Comparison of ENCODE assay signal across 19 cellular contexts in the genomic region with DNA sequence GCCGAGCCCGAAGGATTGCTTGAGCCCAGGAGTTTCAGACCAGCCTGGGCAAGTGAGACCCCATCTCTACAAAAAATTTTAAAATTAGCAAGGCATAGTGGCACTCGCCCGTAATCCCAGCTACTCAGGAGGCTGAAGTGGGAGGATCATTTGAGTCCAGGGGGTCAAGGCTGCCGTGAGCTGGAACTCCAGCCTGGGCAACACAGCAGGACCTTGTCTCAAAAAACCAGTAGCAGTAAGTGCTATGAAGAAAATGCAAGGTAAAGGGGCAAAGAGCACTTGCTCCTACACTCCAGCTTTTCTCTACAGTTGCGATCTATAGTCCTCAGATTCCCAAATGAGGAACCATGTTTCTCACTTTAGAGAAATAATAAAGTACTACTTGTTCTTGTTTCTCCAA. TPM values are rescaled to one million over a fixed set of nuclear protein-coding genes. Genes with fewer than 3 reads are reported as not detected.
DNase-seq lines count a peak whose midpoint lies in the region; ATAC-seq and TF ChIP-seq lines count a peak whose summit lies in the region.
"Had no signal": no experiment of that assay in that cellular context is flagged by ENCODE, and none has a peak within 500 bp of the region (broad histone marks: within the 10 kb centered on the region; RNA-seq: fewer than 3 reads in every experiment).

No MANE protein-coding gene starts in this region.

- peaks cover 38% of the 10 kb centered on the region; the same call in 1 of the 2 replicates for H3F3A ChIP-seq in PC-9 (ENCODE audit: insufficient read depth, low read depth)

- TF ChIP-seq CTCF in PC-9 (conservative IDR thresholded peaks at IDR 0.05) = no peak
- no peak for TF ChIP-seq CTCF in parathyroid adenoma (IDR thresholded peaks at IDR 0.05)
- no peak for TF ChIP-seq CTCF in natural killer cell (IDR thresholded peaks at IDR 0.05)

- H3K9ac ChIP-seq in parathyroid adenoma = no peak overlapping the region

- H3K36me3 Mint-ChIP-seq in activated CD8-positive, alpha-beta memory T cell treated with anti-CD3 and anti-CD28 coated beads, Interleukin-2, amount 10 ng/mL, durations not matched to agents 7 days and 5 days = peaks cover 27% of the 10 kb centered on the region
- H3K36me3 Mint-ChIP-seq in CD8-positive, alpha-beta memory T cell = peaks cover 9 to 32% (median 19%) of the 10 kb centered on the region in 3 donors
- H3K36me3 Mint-ChIP-seq in natural killer cell = peaks cover 19% of the 10 kb centered on the region

- BruUV-seq in PC-9 (replicated peaks; lab: Mats Ljungman, UMichigan) = no TSS peak

- no peak overlapping the region for H3K27ac ChIP-seq in PC-9
- H3K27ac ChIP-seq in parathyroid adenoma = peak overlapping the region; percentile 92
- no peak overlapping the region for H3K27ac ChIP-seq in CD8-positive, alpha-beta memory T cell (ENCODE audit: low read depth, low read length)

- H3K9me2 ChIP-seq in PC-9 (ENCODE audit: insufficient read depth) = no peaks in the 10 kb centered on the region

- H3K4me3 ChIP-seq in PC-9 = peak overlapping the region; percentile 75; the same call in 1 of the 2 replicates
- no peak overlapping the region for H3K4me3 ChIP-seq in parathyroid adenoma (ENCODE audit: low read depth, low read length)
- H3K4me3 ChIP-seq in CD8-positive, alpha-beta memory T cell (ENCODE audit: low read length) = no peak overlapping the region

- DNase-seq in activated CD8-positive, alpha-beta memory T cell treated with anti-CD3 and anti-CD28 coated beads, Interleukin-2, amount 50 U/mL, for 48 hours = peak; percentile 43
- no peak for DNase-seq in activated CD8-positive, alpha-beta memory T cell treated with anti-CD3 and anti-CD28 coated beads, Interleukin-2, amount 10 ng/mL, durations not matched to agents 7 days and 5 days
- DNase-seq in PC-9 (no peak), natural killer cell (no peak)
- no peak for DNase-seq in CD8-positive, alpha-beta memory T cell
- DNase-seq: C1 segment of cervical spinal cord; central memory CD4-positive, alpha-beta T cell; head of caudate nucleus; naive B cell; NCI-H2227 treated with DMSO at 0.1 percent for 48 hours; RPMI8226; stimulated activated CD4-positive, alpha-beta T cell treated with anti-CD3 and anti-CD28 coated beads, Interleukin-15, amount 100 ng/mL, for 24 hours; stimulated activated naive CD4-positive, alpha-beta T cell had no signal

- no peaks in the 10 kb centered on the region for H3K9me3 ChIP-seq in PC-9 (ENCODE audit: insufficient read depth, low read depth)
- no peaks in the 10 kb centered on the region for H3K9me3 ChIP-seq in parathyroid adenoma (ENCODE audit: control insufficient read depth, low read length)
- H3K9me3 ChIP-seq in CD8-positive, alpha-beta memory T cell (ENCODE audit: low read length) = no peaks in the 10 kb centered on the region

- CTCF ChIA-PET in activated CD8-positive, alpha-beta memory T cell treated with anti-CD3 and anti-CD28 coated beads, Interleukin-2, amount 10 ng/mL, durations not matched to agents 7 days and 5 days (lab: Charles Lee) = interaction anchor here (6.1 to 16.9 kb wide), 2 partner anchors 48 kb away, joined by 88 to 952 read pairs; a partner anchor contains a TSS
- CTCF ChIA-PET in PC-9 (lab: Charles Lee) = no interaction called here
- CTCF ChIA-PET in CD8-positive, alpha-beta memory T cell (lab: Charles Lee) = interaction anchor here (16.4 to 32.2 kb wide), 2 partner anchors 39 to 55 kb away, joined by 504 to 576 read pairs; a partner anchor contains a TSS

- H4K20me1 ChIP-seq in PC-9 (ENCODE audit: insufficient read depth) = peaks cover 26% of the 10 kb centered on the region

- H3K4me1 ChIP-seq in PC-9 (replicated peaks; ENCODE audit: insufficient read depth) (peaks cover 38% of the 10 kb centered on the region), parathyroid adenoma (peaks cover 22% of the 10 kb centered on the region)
- peaks cover 53% of the 10 kb centered on the region for H3K4me1 ChIP-seq in CD8-positive, alpha-beta memory T cell (ENCODE audit: insufficient read depth, low read length)

- intact Hi-C loops in PC-9 (cut with micrococcal nuclease; ENCODE audit: unreplicated experiment) = loop anchor here (2.0 to 10.0 kb wide), 4 partner anchors 143 to 651 kb away; a partner anchor contains a TSS
- intact Hi-C loops in natural killer cell (cut with micrococcal nuclease) = loop anchor here (5.0 to 10.0 kb wide), 3 partner anchors 124 to 289 kb away; a partner anchor contains a TSS

- H3K4me1 Mint-ChIP-seq in activated CD8-positive, alpha-beta memory T cell treated with anti-CD3 and anti-CD28 coated beads, Interleukin-2, amount 10 ng/mL, durations not matched to agents 7 days and 5 days = peaks cover 55% of the 10 kb centered on the region
- H3K4me1 Mint-ChIP-seq in CD8-positive, alpha-beta memory T cell = peaks cover 63 to 68% (median 67%) of the 10 kb centered on the region in 3 donors
- peaks cover 62 to 63% of the 10 kb centered on the region in 2 donors for H3K4me1 Mint-ChIP-seq in natural killer cell

- H3K4me2 ChIP-seq in PC-9 (no peak overlapping the region), parathyroid adenoma (ENCODE audit: low read length) (no peak overlapping the region)

- no peaks in the 10 kb centered on the region for H3K9me3 Mint-ChIP-seq in activated CD8-positive, alpha-beta memory T cell treated with anti-CD3 and anti-CD28 coated beads, Interleukin-2, amount 10 ng/mL, durations not matched to agents 7 days and 5 days (ENCODE audit: low read depth)
- H3K9me3 Mint-ChIP-seq in CD8-positive, alpha-beta memory T cell = no peaks in the 10 kb centered on the region
- H3K9me3 Mint-ChIP-seq in natural killer cell = no peaks in the 10 kb centered on the region
- H3K9me3 Mint-ChIP-seq: naive B cell, type B pancreatic cell had no signal

- H3K27me3 ChIP-seq in PC-9 (ENCODE audit: insufficient read depth, low read depth) (no peaks in the 10 kb centered on the region), parathyroid adenoma (ENCODE audit: control insufficient read depth, insufficient read depth, low read length) (no peaks in the 10 kb centered on the region)
- H3K27me3 ChIP-seq in CD8-positive, alpha-beta memory T cell (ENCODE audit: insufficient read depth, low read length, poor library complexity, severe bottlenecking) = no peaks in the 10 kb centered on the region

- H3K27ac Mint-ChIP-seq in activated CD8-positive, alpha-beta memory T cell treated with anti-CD3 and anti-CD28 coated beads, Interleukin-2, amount 10 ng/mL, durations not matched to agents 7 days and 5 days = no peak overlapping the region
- peak overlapping the region in 2 of 8 donors; percentile 99 for H3K27ac Mint-ChIP-seq in CD8-positive, alpha-beta memory T cell
- peak overlapping the region in 1 of 2 donors; percentile 96 for H3K27ac Mint-ChIP-seq in natural killer cell

- ATAC-seq in activated CD8-positive, alpha-beta memory T cell treated with anti-CD3 and anti-CD28 coated beads, Interleukin-2, amount 10 ng/mL, durations not matched to agents 7 days and 5 days = no peak
- no peak for ATAC-seq in natural killer cell
- ATAC-seq: esophagus mucosa had no signal

- H3K27me3 Mint-ChIP-seq in activated CD8-positive, alpha-beta memory T cell treated with anti-CD3 and anti-CD28 coated beads, Interleukin-2, amount 10 ng/mL, durations not matched to agents 7 days and 5 days = no peaks in the 10 kb centered on the region
- no peaks in the 10 kb centered on the region for H3K27me3 Mint-ChIP-seq in CD8-positive, alpha-beta memory T cell
- H3K27me3 Mint-ChIP-seq in natural killer cell (ENCODE audit: low read depth in 2 of 2) = no peaks in the 10 kb centered on the region
- H3K27me3 Mint-ChIP-seq: naive B cell, type B pancreatic cell had no signal

- H3K79me2 ChIP-seq in PC-9 (ENCODE audit: low read depth) (peaks cover 56% of the 10 kb centered on the region), parathyroid adenoma (peaks cover 47% of the 10 kb centered on the region)

- H3K36me3 ChIP-seq in PC-9 (ENCODE audit: low read depth) (peaks cover 25% of the 10 kb centered on the region), parathyroid adenoma (ENCODE audit: control insufficient read depth, insufficient read depth, low read length) (no peaks in the 10 kb centered on the region)
- H3K36me3 ChIP-seq in CD8-positive, alpha-beta memory T cell (ENCODE audit: insufficient read depth, low read length) = peaks cover 11% of the 10 kb centered on the region

- no peak overlapping the region for H3K4me3 Mint-ChIP-seq in activated CD8-positive, alpha-beta memory T cell treated with anti-CD3 and anti-CD28 coated beads, Interleukin-2, amount 10 ng/mL, durations not matched to agents 7 days and 5 days
- no peak overlapping the region for H3K4me3 Mint-ChIP-seq in CD8-positive, alpha-beta memory T cell
- no peak overlapping the region for H3K4me3 Mint-ChIP-seq in natural killer cell

- H2AFZ ChIP-seq in PC-9 = no peak overlapping the region
- no peak overlapping the region for H2AFZ ChIP-seq in parathyroid adenoma

- POLR2A ChIA-PET in PC-9 (lab: Charles Lee; ENCODE audit: unreplicated experiment) = interaction anchor here (0.6 kb wide), 1 partner anchor 95 kb away, joined by 3 read pairs; no protein-coding TSS in a partner anchor
- POLR2A ChIA-PET in CD8-positive, alpha-beta memory T cell (lab: Charles Lee) = interaction anchor here (0.6 kb wide), 1 partner anchor 9 kb away, joined by 8 read pairs; no protein-coding TSS in a partner anchor

RNA-seq across cellular contexts. Expression of a gene that starts 1.8 kb away (rescaled TPM):
- total RNA-seq in activated CD8-positive, alpha-beta memory T cell treated with anti-CD3 and anti-CD28 coated beads, Interleukin-2, amount 10 ng/mL, durations not matched to agents 7 days and 5 days = 100 to 1,000 TPM; 495 to 503 TPM
- total RNA-seq in PC-9 (2021) (383 and 436 TPM in 2 replicates), natural killer cell (100 to 1,000 TPM; 506 to 571 (median 534) TPM)
- 100 to 1,000 TPM; 643 to 658 TPM for total RNA-seq in CD8-positive, alpha-beta memory T cell
- 85.7 TPM for polyA plus RNA-seq in CD8-positive, alpha-beta memory T cell

RNA-seq across cellular contexts. Expression of a gene that starts 2.8 kb away (rescaled TPM):
- 1 to 10 TPM; 1.0 to 3.8 TPM for total RNA-seq in activated CD8-positive, alpha-beta memory T cell treated with anti-CD3 and anti-CD28 coated beads, Interleukin-2, amount 10 ng/mL, durations not matched to agents 7 days and 5 days
- total RNA-seq in PC-9 (2021) (0.55 and 1.8 TPM in 2 replicates), natural killer cell (1 to 10 TPM; 1.0 to 2.5 (median 2.1) TPM)
- 1 to 10 TPM in 1 of 2 experiments, under 1 TPM in 1; 0.94 to 2.0 TPM for total RNA-seq in CD8-positive, alpha-beta memory T cell
- polyA plus RNA-seq in CD8-positive, alpha-beta memory T cell = 1.4 TPM
- total RNA-seq: esophagus mucosa had no signal

RNA-seq across cellular contexts. Expression of a gene that starts 3.8 kb away (rescaled TPM):
- 10 to 100 TPM; 13.6 to 16.2 TPM for total RNA-seq in activated CD8-positive, alpha-beta memory T cell treated with anti-CD3 and anti-CD28 coated beads, Interleukin-2, amount 10 ng/mL, durations not matched to agents 7 days and 5 days
- total RNA-seq in PC-9 (2021) (26.1 and 38.3 TPM in 2 replicates), natural killer cell (10 to 100 TPM in 2 of 3 donors, 1 to 10 TPM in 1; 8.1 to 10.9 (median 10.7) TPM)
- total RNA-seq in CD8-positive, alpha-beta memory T cell = 10 to 100 TPM; 13.5 to 13.8 TPM
- 6.9 TPM for polyA plus RNA-seq in CD8-positive, alpha-beta memory T cell

RNA-seq across cellular contexts. Expression of a gene that starts 14.9 kb away (rescaled TPM):
- total RNA-seq in activated CD8-positive, alpha-beta memory T cell treated with anti-CD3 and anti-CD28 coated beads, Interleukin-2, amount 10 ng/mL, durations not matched to agents 7 days and 5 days = not detected
- total RNA-seq in PC-9 (2021) = not detected in 2 replicates
- not detected for total RNA-seq in CD8-positive, alpha-beta memory T cell
- not detected for polyA plus RNA-seq in CD8-positive, alpha-beta memory T cell
- total RNA-seq in natural killer cell = not detected
- total RNA-seq: A172, esophagus mucosa, lung microvascular endothelial cell, pulmonary artery endothelial cell had no signal

RNA-seq across cellular contexts. Expression of a gene that starts 28.4 kb away (rescaled TPM):
- 10 to 100 TPM; 21.8 to 70.0 TPM for total RNA-seq in activated CD8-positive, alpha-beta memory T cell treated with anti-CD3 and anti-CD28 coated beads, Interleukin-2, amount 10 ng/mL, durations not matched to agents 7 days and 5 days
- not detected in 2 replicates for total RNA-seq in PC-9 (2021)
- 100 to 1,000 TPM; 839 to 854 TPM for total RNA-seq in CD8-positive, alpha-beta memory T cell
- 23.3 TPM for polyA plus RNA-seq in CD8-positive, alpha-beta memory T cell
- 10 to 100 TPM in 1 of 3 donors, 1 to 10 TPM in 2; 7.6 to 13.1 (median 8.7) TPM for total RNA-seq in natural killer cell
- total RNA-seq: A172, esophagus mucosa, lung microvascular endothelial cell had no signal
